In the genomic region with DNA sequence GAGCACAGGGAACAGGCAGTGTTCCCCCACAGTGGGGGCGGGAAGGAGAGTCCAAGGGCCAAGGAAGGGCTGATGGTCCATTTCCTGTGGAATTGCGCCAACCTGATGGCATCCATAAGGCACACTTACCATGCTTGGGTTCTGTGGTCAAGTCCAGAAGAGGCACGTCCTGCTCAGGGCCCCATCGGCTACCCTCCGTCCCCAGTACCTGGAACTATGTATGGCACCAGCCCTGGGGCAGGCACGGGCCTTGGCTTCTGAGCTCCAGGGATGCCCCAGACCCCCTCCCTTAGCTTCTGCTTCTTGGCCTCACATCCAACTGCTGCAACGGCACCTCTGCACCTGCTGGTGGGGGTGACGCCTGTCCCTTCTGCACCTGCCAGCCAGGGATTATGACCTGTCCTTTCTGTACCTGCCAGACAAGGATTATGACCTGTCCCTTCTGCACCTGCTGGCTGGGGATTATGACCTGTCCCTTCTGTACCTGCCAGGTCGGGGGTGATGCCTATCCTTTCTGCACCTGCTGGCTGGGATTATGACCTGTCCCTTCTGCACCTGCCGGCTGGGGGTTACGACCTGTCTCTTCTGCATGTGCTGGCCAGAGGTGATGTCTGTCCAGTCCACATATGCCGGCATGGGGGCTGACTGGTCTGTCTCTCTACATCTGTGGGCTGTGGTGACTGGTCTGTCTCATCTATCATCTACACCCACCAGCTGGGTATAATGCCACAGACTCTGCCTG, we compare ENCODE assay signal across 27 cellular contexts. TPM values are rescaled to one million over a fixed set of nuclear protein-coding genes. Genes with fewer than 3 reads are reported as not detected.
DNase-seq lines count a peak whose midpoint lies in the region; ATAC-seq and TF ChIP-seq lines count a peak whose summit lies in the region.
"Had no signal": no experiment of that assay in that cellular context is flagged by ENCODE, and none has a peak within 500 bp of the region (broad histone marks: within the 10 kb centered on the region; RNA-seq: fewer than 3 reads in every experiment).

No MANE protein-coding gene starts in this region.

- no peak for TF ChIP-seq CTCF in right atrium auricular region (IDR thresholded peaks at IDR 0.05)
- TF ChIP-seq CTCF in neural progenitor cell (IDR thresholded peaks at IDR 0.05) = no peak
- TF ChIP-seq CTCF in MCF 10A (IDR thresholded peaks at IDR 0.05; ENCODE audit: unreplicated experiment) = no peak

- H3F3A ChIP-seq in neural progenitor cell (ENCODE audit: low read depth) = no peaks in the 10 kb centered on the region

- H3K9ac ChIP-seq in neural progenitor cell = no peak overlapping the region

- no peaks in the 10 kb centered on the region for H3K36me3 Mint-ChIP-seq in neural progenitor cell
- no peaks in the 10 kb centered on the region for H3K36me3 Mint-ChIP-seq in MCF 10A (ENCODE audit: insufficient read depth, unreplicated experiment)

- H3K9me3 ChIP-seq in right atrium auricular region (peaks cover 0 to 8% of the 10 kb centered on the region in 2 donors), neural progenitor cell (ENCODE audit: low read depth) (no peaks in the 10 kb centered on the region)
- H3K9me3 ChIP-seq: BE2C, breast epithelium, thyroid gland had no signal

- POLR2A ChIA-PET in MCF 10A (lab: Yijun Ruan, JAX) = no interaction called here

- H3K4me3 Mint-ChIP-seq in neural progenitor cell (no peak overlapping the region), MCF 10A (ENCODE audit: unreplicated experiment) (no peak overlapping the region)
- H3K4me3 Mint-ChIP-seq: activated B cell treated with CpG ODN at 0.5 μM for 24 hours; activated T-helper 17 cell treated with anti-CD3 and anti-CD28 coated beads, Interleukin-2, amount 50 U/mL, for 72 hours; stimulated activated naive CD8-positive, alpha-beta T cell treated with anti-CD3 and anti-CD28 coated beads, Interleukin-15, amount 100 ng/mL, for 72 hours had no signal

- H3K27ac Mint-ChIP-seq in neural progenitor cell (peak overlapping the region; percentile 23), MCF 10A (ENCODE audit: low read depth, unreplicated experiment) (no peak overlapping the region)
- H3K27ac Mint-ChIP-seq: activated B cell treated with CpG ODN at 0.5 μM for 24 hours; activated T-helper 17 cell treated with anti-CD3 and anti-CD28 coated beads, Interleukin-2, amount 50 U/mL, for 72 hours had no signal

- no TSS peak for BruUV-seq in MCF 10A (replicated peaks; lab: Mats Ljungman, UMichigan)

- H3K9me3 Mint-ChIP-seq in neural progenitor cell (no peaks in the 10 kb centered on the region), MCF 10A (ENCODE audit: unreplicated experiment) (no peaks in the 10 kb centered on the region)
- H3K9me3 Mint-ChIP-seq: activated T-helper 17 cell treated with anti-CD3 and anti-CD28 coated beads, Interleukin-2, amount 50 U/mL, for 72 hours had no signal

- H3K27ac ChIP-seq in right atrium auricular region = no peak overlapping the region
- no peak overlapping the region for H3K27ac ChIP-seq in neural progenitor cell
- H3K27ac ChIP-seq: breast epithelium, HL-60, left ventricle myocardium inferior, PC-9, thyroid gland had no signal

- H3K4me3 ChIP-seq in right atrium auricular region (no peak overlapping the region), neural progenitor cell (no peak overlapping the region)
- H3K4me3 ChIP-seq: breast epithelium, left ventricle myocardium inferior, PC-9, thyroid gland had no signal

- H3K36me3 ChIP-seq in right atrium auricular region (no peaks in the 10 kb centered on the region), neural progenitor cell (no peaks in the 10 kb centered on the region)
- H3K36me3 ChIP-seq: BE2C, breast epithelium, left ventricle myocardium inferior, thyroid gland had no signal

- H2AFZ ChIP-seq in neural progenitor cell (replicated peaks) = no peak overlapping the region
- H2AFZ ChIP-seq: PC-9 had no signal

- no peaks in the 10 kb centered on the region for H3K4me1 ChIP-seq in right atrium auricular region
- H3K4me1 ChIP-seq in neural progenitor cell = no peaks in the 10 kb centered on the region
- H3K4me1 ChIP-seq: BE2C, breast epithelium, left ventricle myocardium inferior, thyroid gland had no signal

- no peak for ATAC-seq in Right ventricle myocardium superior (ENCODE audit: poor library complexity)
- ATAC-seq in activated CD4-positive, CD25-positive, alpha-beta regulatory T cell treated with anti-CD3 and anti-CD28 coated beads, Interleukin-2, amount 50 U/mL, for 24 hours = no peak
- no peak for ATAC-seq in HG03159 (IDR thresholded peaks at IDR 0.05; ENCODE audit: unreplicated experiment)
- ATAC-seq: activated T-helper 17 cell treated with anti-CD3 and anti-CD28 coated beads, Interleukin-2, amount 50 U/mL, for 72 hours; naive thymus-derived CD8-positive, alpha-beta T cell; stimulated activated naive CD8-positive, alpha-beta T cell treated with anti-CD3 and anti-CD28 coated beads, Interleukin-15, amount 100 ng/mL, for 72 hours had no signal

- no peaks in the 10 kb centered on the region for H4K20me1 ChIP-seq in neural progenitor cell (ENCODE audit: low read depth)

- H3K27me3 ChIP-seq in right atrium auricular region = no peaks in the 10 kb centered on the region
- no peaks in the 10 kb centered on the region for H3K27me3 ChIP-seq in neural progenitor cell
- H3K27me3 ChIP-seq: BE2C, breast epithelium, thyroid gland had no signal

- peaks cover 9% of the 10 kb centered on the region for H3K4me1 Mint-ChIP-seq in neural progenitor cell
- peaks cover 4% of the 10 kb centered on the region for H3K4me1 Mint-ChIP-seq in MCF 10A (ENCODE audit: insufficient read depth, unreplicated experiment)
- H3K4me1 Mint-ChIP-seq: activated B cell treated with CpG ODN at 0.5 μM for 24 hours; activated T-helper 17 cell treated with anti-CD3 and anti-CD28 coated beads, Interleukin-2, amount 50 U/mL, for 72 hours had no signal

- intact Hi-C loops in Right ventricle myocardium superior (cut with DNase I) = no loop called here
- intact Hi-C loops in MCF 10A (cut with micrococcal nuclease) = no loop called here

- peak; percentile 34 for DNase-seq in right atrium auricular region (ENCODE audit: low spot score)
- no peak for DNase-seq in Right ventricle myocardium superior
- peak; percentile 36 for DNase-seq in activated CD8-positive, alpha-beta memory T cell treated with anti-CD3 and anti-CD28 coated beads, Interleukin-2, amount 50 U/mL, for 48 hours
- DNase-seq in neural progenitor cell (ENCODE audit: low spot score) = no peak
- no peak for DNase-seq in MCF 10A (ENCODE audit: unreplicated experiment)
- no peak for DNase-seq in DMS 273 treated with DMSO at 0.1 percent for 48 hours (lab: John Stamatoyannopoulos, UW)
- DNase-seq: activated B cell treated with CpG ODN at 0.5 μM for 24 hours; activated naive CD4-positive, alpha-beta T cell treated with anti-CD3 and anti-CD28 coated beads, Interleukin-2, amount 50 U/mL, for 16 hours; amygdala; BE2C; GF-D8; hypothalamus; Kasumi-1; left ventricle myocardium inferior; midbrain; naive thymus-derived CD8-positive, alpha-beta T cell; NCI-H1694; NCI-H345; PC-9; stimulated activated naive CD8-positive, alpha-beta T cell treated with anti-CD3 and anti-CD28 coated beads, Interleukin-15, amount 100 ng/mL, for 72 hours; T1000; thyroid gland had no signal

- peaks cover 5% of the 10 kb centered on the region for H3K27me3 Mint-ChIP-seq in neural progenitor cell (ENCODE audit: insufficient read depth, low read depth)
- H3K27me3 Mint-ChIP-seq in MCF 10A (ENCODE audit: insufficient read depth, unreplicated experiment) = peaks cover 16% of the 10 kb centered on the region
- H3K27me3 Mint-ChIP-seq: activated T-helper 17 cell treated with anti-CD3 and anti-CD28 coated beads, Interleukin-2, amount 50 U/mL, for 72 hours had no signal

- H3K4me2 ChIP-seq in neural progenitor cell = no peak overlapping the region
- H3K4me2 ChIP-seq: PC-9 had no signal

- CTCF ChIA-PET in MCF 10A (lab: Yijun Ruan, JAX) = interaction anchor here (0.7 kb wide), 1 partner anchor 229 kb away, joined by 6 read pairs; no protein-coding TSS in a partner anchor

- no peaks in the 10 kb centered on the region for H3K79me2 ChIP-seq in neural progenitor cell (ENCODE audit: low read depth)

RNA-seq across cellular contexts. Expression of a gene that starts 45.4 kb away (rescaled TPM):
- total RNA-seq in right atrium auricular region (1 to 10 TPM in 1 of 2 donors, not detected in 1; 2.4 TPM), Right ventricle myocardium superior (0.73 TPM), neural progenitor cell (ENCODE audit: low replicate concordance) (1.1 and 5.5 TPM in 2 replicates), MCF 10A (2022) (not detected in 2 replicates)
- total RNA-seq: PC-9 had no signal

Comparison
In these comparisons a context has a peak if more than half of its experiments do, and no peak if none do; other contexts are left out.
1. DNase-seq: peak in right atrium auricular region (single experiment) and activated CD8-positive, alpha-beta memory T cell treated with anti-CD3 and anti-CD28 coated beads, Interleukin-2, amount 50 U/mL, for 48 hours (single experiment); none in Right ventricle myocardium superior (single experiment), neural progenitor cell (single experiment), MCF 10A (single experiment) and DMS 273 treated with DMSO at 0.1 percent for 48 hours (single experiment).